1 cellular context compared by ENCODE assay signal in genomic region chr11:3929232-3929631, GRCh38.
TF ChIP-seq lines count a peak whose summit lies in the region.

No MANE protein-coding gene starts in this region.

TF ChIP-seq in IMR-90, 13 proteins besides CTCF, POLR2A, EP300 and RAD21 (continued from another document):
- TF ChIP-seq ELK1 (IDR thresholded peaks at IDR 0.05; ENCODE audit: borderline replicate concordance, low read depth, low read length) (no peak), CHD1 (IDR thresholded peaks at IDR 0.05; ENCODE audit: low read depth, low read length) (no peak), MXI1 (IDR thresholded peaks at IDR 0.05; ENCODE audit: borderline replicate concordance, low read depth, low read length) (no peak), FOS (IDR thresholded peaks at IDR 0.05; ENCODE audit: low read depth, low read length) (no peak)
